In genomic region chr15:63054281-63054683, GRCh38 we compare ENCODE assay signal across 9 cellular contexts. TPM values are rescaled to one million over a fixed set of nuclear protein-coding genes. Genes with fewer than 3 reads are reported as not detected.
DNase-seq lines count a peak whose midpoint lies in the region; ATAC-seq and TF ChIP-seq lines count a peak whose summit lies in the region.
"Had no signal": no experiment of that assay in that cellular context is flagged by ENCODE, and none has a peak within 500 bp of the region (broad histone marks: within the 10 kb centered on the region; RNA-seq: fewer than 3 reads in every experiment).

No MANE protein-coding gene starts in this region.

- peak overlapping the region; percentile 31 for H3K4me2 ChIP-seq in Loucy (ENCODE audit: low read depth, low read length, poor library complexity, severe bottlenecking)

- WGBS in lung, 2 donors: 54 to 59% methylated on average over 4 of the region's 4 CpGs

- H3K9me3 ChIP-seq in Loucy (ENCODE audit: insufficient read depth, low read depth, low read length): no peaks in the 10 kb centered on the region
- no peaks in the 10 kb centered on the region for H3K9me3 ChIP-seq in lung (ENCODE audit: control insufficient read depth in 2 of 2, insufficient read depth in 1 of 2, low read length in 1 of 2)

- intact Hi-C loops in dorsolateral prefrontal cortex (cut with DNase I): no loop called here

- no peaks in the 10 kb centered on the region for H3K27me3 ChIP-seq in Loucy (ENCODE audit: insufficient read depth, low read length, poor library complexity, severe bottlenecking)
- no peaks in the 10 kb centered on the region for H3K27me3 ChIP-seq in dorsolateral prefrontal cortex
- H3K27me3 ChIP-seq in lung (ENCODE audit: control insufficient read depth, insufficient read depth): no peaks in the 10 kb centered on the region

- H3K36me3 ChIP-seq in Loucy (ENCODE audit: insufficient read depth, low read length) (peaks cover 25% of the 10 kb centered on the region; the same call in 1 of the 2 replicates), lung (ENCODE audit: control insufficient read depth in 2 of 2, insufficient read depth in 2 of 2, low read length in 2 of 2) (peaks cover 11 to 12% of the 10 kb centered on the region in 2 donors)

- no peak for TF ChIP-seq CTCF in Loucy (conservative IDR thresholded peaks at IDR 0.05; ENCODE audit: low read length)
- TF ChIP-seq CTCF in dorsolateral prefrontal cortex (IDR thresholded peaks at IDR 0.05 in 54 of 56, conservative IDR thresholded peaks at IDR 0.05 in 2 of 56; ENCODE audit: low read depth in 1 of 56, partially characterized antibody in 56 of 56): no peak
- no peak for TF ChIP-seq CTCF in lung (IDR thresholded peaks at IDR 0.05; ENCODE audit: control extremely low read depth, extremely low read depth)

- ATAC-seq in lung (ENCODE audit: insufficient read depth, low FRiP score): no peak
- ATAC-seq in GM18909 (IDR thresholded peaks at IDR 0.05; ENCODE audit: poor library complexity, unreplicated experiment): no peak
- no peak for ATAC-seq in GM21447 (IDR thresholded peaks at IDR 0.05; ENCODE audit: unreplicated experiment)
- ATAC-seq in HG03521 (IDR thresholded peaks at IDR 0.05; ENCODE audit: unreplicated experiment): no peak

- DNase-seq in dorsolateral prefrontal cortex (no peak), lung (ENCODE audit: low spot score) (no peak), substantia nigra (lab: John Stamatoyannopoulos, UW) (no peak), DMS 273 (lab: John Stamatoyannopoulos, UW; ENCODE audit: unreplicated experiment) (no peak)
- DNase-seq: T-helper 1 cell had no signal

- H3K27ac ChIP-seq in dorsolateral prefrontal cortex (peak overlapping the region in 44 of 59 donors; percentile 1 to 95 (median 56)), lung (ENCODE audit: low read depth in 1 of 2, low read length in 1 of 2) (peak overlapping the region; percentile 13 to 54), substantia nigra (ENCODE audit: low read depth, low read length, poor library complexity, severe bottlenecking) (peak overlapping the region; percentile 36)

- H3K9ac ChIP-seq in Loucy (ENCODE audit: low read depth, low read length, poor library complexity, severe bottlenecking): peak overlapping the region; percentile 40

- H3K9me2 ChIP-seq in Loucy (replicated peaks; ENCODE audit: low read depth, low read length): no peaks in the 10 kb centered on the region

- no peak overlapping the region for H2AFZ ChIP-seq in Loucy (ENCODE audit: low read length)

- H3F3A ChIP-seq in Loucy (ENCODE audit: low read depth): no peaks in the 10 kb centered on the region

- peaks cover 3% of the 10 kb centered on the region for H4K20me1 ChIP-seq in Loucy (ENCODE audit: insufficient read depth, low read length, poor library complexity, severe bottlenecking)

- peaks cover 73% of the 10 kb centered on the region for H3K4me1 ChIP-seq in Loucy (ENCODE audit: insufficient read depth, low read length, poor library complexity, severe bottlenecking)
- H3K4me1 ChIP-seq in lung (ENCODE audit: control insufficient read depth in 2 of 2, insufficient read depth in 2 of 2, low read length in 2 of 2): peaks cover 11 to 20% of the 10 kb centered on the region in 2 donors

- H3K4me3 ChIP-seq in Loucy (ENCODE audit: low read length, poor library complexity, severe bottlenecking) (no peak overlapping the region), dorsolateral prefrontal cortex (no peak overlapping the region), lung (no peak overlapping the region)

- H3K79me2 ChIP-seq in Loucy (ENCODE audit: insufficient read depth, low read length): peaks cover 72% of the 10 kb centered on the region

RNA-seq across cellular contexts. Expression of gene TPM1, which starts 11.7 kb away (rescaled TPM):
- total RNA-seq in dorsolateral prefrontal cortex (100 to 1,000 TPM in 115 of 120 experiments, 10 to 100 TPM in 5; 59.9 to 249 (median 139) TPM), lung (100 to 1,000 TPM; 191 to 469 TPM)
- 100 to 1,000 TPM; 118 to 194 TPM for polyA plus RNA-seq in lung
